18 cellular contexts compared by ENCODE assay signal in the genomic region with DNA sequence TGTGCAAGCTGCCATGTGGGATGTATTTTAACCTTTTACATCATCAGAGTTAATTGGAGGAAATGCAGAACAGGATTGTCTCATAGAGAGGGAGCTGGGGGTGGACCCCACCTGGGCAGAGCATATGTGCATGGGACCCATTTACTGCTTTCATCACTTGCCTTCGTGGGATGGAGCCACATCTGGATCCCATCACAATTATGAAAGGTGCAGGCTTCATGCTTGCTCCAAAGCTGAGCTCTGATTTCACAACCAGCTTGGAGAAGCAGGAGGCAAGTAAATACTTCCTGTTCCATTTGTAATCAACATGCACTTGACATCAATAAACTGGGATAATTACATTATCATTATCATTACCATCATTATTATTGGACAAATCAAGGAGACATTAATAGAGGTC.
DNase-seq lines count a peak whose midpoint lies in the region; ATAC-seq and TF ChIP-seq lines count a peak whose summit lies in the region.
"Had no signal": no experiment of that assay in that cellular context is flagged by ENCODE, and none has a peak within 500 bp of the region (broad histone marks: within the 10 kb centered on the region; RNA-seq: fewer than 3 reads in every experiment).

No MANE protein-coding gene starts in this region.

- H3K27me3 ChIP-seq in BE2C (no peaks in the 10 kb centered on the region), adipocyte (replicated peaks; ENCODE audit: control insufficient read depth, insufficient read depth, low read length) (peaks cover 42% of the 10 kb centered on the region)
- H3K27me3 ChIP-seq: BLaER1 had no signal

- DNase-seq in BE2C = peak; percentile 63
- DNase-seq in adipocyte (ENCODE audit: low read depth) = peak; percentile 74
- DNase-seq in fibroblast of gingiva (ENCODE audit: low read depth) = peak; percentile 12
- peak; percentile 65 for DNase-seq in fibroblast of villous mesenchyme (ENCODE audit: low read depth)
- no peak for DNase-seq in left ventricle myocardium superior
- DNase-seq in foreskin melanocyte = no peak
- no peak for DNase-seq in Right ventricle myocardium superior
- DNase-seq: 8988T; CD4-positive, CD25-positive, alpha-beta regulatory T cell; CD8-positive, alpha-beta memory T cell; DMS 273 treated with DMSO at 0.1 percent for 48 hours; DMS79; GF-D8; GOT3 had no signal

- peaks cover 2% of the 10 kb centered on the region; the same call in 1 of the 2 replicates for H3K4me1 ChIP-seq in BE2C
- H3K4me1 ChIP-seq in adipocyte (ENCODE audit: control insufficient read depth, insufficient read depth, low read length) = peaks cover under 1% of the 10 kb centered on the region
- H3K4me1 ChIP-seq: A549, BLaER1, HAP-1 had no signal

- H3K9ac ChIP-seq in adipocyte (ENCODE audit: low read length) = no peak overlapping the region
- H3K9ac ChIP-seq: BLaER1 had no signal

- no peak overlapping the region for H3K4me3 ChIP-seq in BE2C (ENCODE audit: low read depth, low read length)
- no peak overlapping the region for H3K4me3 ChIP-seq in adipocyte (ENCODE audit: low read length)
- no peak overlapping the region for H3K4me3 ChIP-seq in fibroblast of villous mesenchyme (ENCODE audit: low read depth, low read length)
- H3K4me3 ChIP-seq: A549, BLaER1, HAP-1 had no signal

- no peaks in the 10 kb centered on the region; the same call in 1 of the 2 replicates for H3K9me3 ChIP-seq in BE2C
- H3K9me3 ChIP-seq in adipocyte (ENCODE audit: control insufficient read depth, low read length) = no peaks in the 10 kb centered on the region
- H3K9me3 ChIP-seq: A549, BLaER1, HAP-1 had no signal

- no peaks in the 10 kb centered on the region for H3K36me3 ChIP-seq in BE2C
- H3K36me3 ChIP-seq in adipocyte (ENCODE audit: control insufficient read depth, insufficient read depth, low read length, severe bottlenecking) = no peaks in the 10 kb centered on the region
- H3K36me3 ChIP-seq: BLaER1, HAP-1 had no signal

- no peak for ATAC-seq in HG02938 (IDR thresholded peaks at IDR 0.05; ENCODE audit: unreplicated experiment)
- no peak for ATAC-seq in left ventricle myocardium superior
- ATAC-seq in Right ventricle myocardium superior (ENCODE audit: poor library complexity) = no peak
- ATAC-seq: A549 had no signal

- intact Hi-C loops in left ventricle myocardium superior (cut with micrococcal nuclease) (loop anchor here (10.0 kb wide), 1 partner anchor 141 kb away; no protein-coding TSS in a partner anchor), Right ventricle myocardium superior (cut with DNase I) (no loop called here)

- no peak for TF ChIP-seq CTCF in BE2C (IDR thresholded peaks at IDR 0.05; ENCODE audit: low read depth, low read length)
- TF ChIP-seq CTCF in fibroblast of villous mesenchyme (IDR thresholded peaks at IDR 0.05; ENCODE audit: insufficient read depth, low read depth, low read length) = no peak

Comparison
In these comparisons a context has a peak if more than half of its experiments do, and no peak if none do; other contexts are left out.
1. DNase-seq: peak in BE2C (single experiment), adipocyte (single experiment), fibroblast of gingiva (single experiment) and fibroblast of villous mesenchyme (single experiment); none in left ventricle myocardium superior (single experiment), foreskin melanocyte (single experiment) and Right ventricle myocardium superior (single experiment).